Comparison of ENCODE assay signal across 21 cellular contexts in genomic region chr3:132605374-132605792, GRCh38. TPM values are rescaled to one million over a fixed set of nuclear protein-coding genes. Genes with fewer than 3 reads are reported as not detected.
DNase-seq lines count a peak whose midpoint lies in the region; ATAC-seq and TF ChIP-seq lines count a peak whose summit lies in the region.
"Had no signal": no experiment of that assay in that cellular context is flagged by ENCODE, and none has a peak within 500 bp of the region (broad histone marks: within the 10 kb centered on the region; RNA-seq: fewer than 3 reads in every experiment).

No MANE protein-coding gene starts in this region.

- H3K36me3 ChIP-seq in adipocyte (ENCODE audit: control insufficient read depth, insufficient read depth, low read length, severe bottlenecking) (peaks cover 20% of the 10 kb centered on the region), neural progenitor cell (no peaks in the 10 kb centered on the region)

- H3K9me3 ChIP-seq in adipocyte (ENCODE audit: control insufficient read depth, low read length): no peaks in the 10 kb centered on the region
- no peaks in the 10 kb centered on the region for H3K9me3 ChIP-seq in neural progenitor cell (ENCODE audit: low read depth)
- H3K9me3 ChIP-seq: Peyer's patch had no signal

- no peak overlapping the region for H2AFZ ChIP-seq in neural progenitor cell (replicated peaks)

- peak overlapping the region; percentile 26 for H3K27ac Mint-ChIP-seq in neural progenitor cell
- H3K27ac Mint-ChIP-seq: activated CD4-positive, alpha-beta T cell treated with anti-CD3 and anti-CD28 coated beads, Interleukin-2, amount 10 ng/mL, durations not matched to agents 7 days and 5 days; activated naive CD4-positive, alpha-beta T cell treated with anti-CD3 and anti-CD28 coated beads, Interleukin-2, amount 50 U/mL, for 72 hours; naive thymus-derived CD4-positive, alpha-beta T cell; stimulated activated effector memory CD8-positive, alpha-beta T cell treated with anti-CD3 and anti-CD28 coated beads, Interleukin-12 subunit alpha, Interleukin-12 subunit beta, amount 100 ng/mL, for 72 hours had no signal

- H3K4me1 ChIP-seq in adipocyte (ENCODE audit: control insufficient read depth, insufficient read depth, low read length) (peaks cover 26% of the 10 kb centered on the region), neural progenitor cell (no peaks in the 10 kb centered on the region)
- H3K4me1 ChIP-seq: Peyer's patch had no signal

- peaks cover 10% of the 10 kb centered on the region for H3K9me3 Mint-ChIP-seq in neural progenitor cell
- H3K9me3 Mint-ChIP-seq: activated CD4-positive, alpha-beta T cell treated with anti-CD3 and anti-CD28 coated beads, Interleukin-2, amount 10 ng/mL, durations not matched to agents 7 days and 5 days had no signal

- no peaks in the 10 kb centered on the region for H3K79me2 ChIP-seq in neural progenitor cell (ENCODE audit: low read depth)

- H3K27me3 ChIP-seq in adipocyte (replicated peaks; ENCODE audit: control insufficient read depth, insufficient read depth, low read length): no peaks in the 10 kb centered on the region
- H3K27me3 ChIP-seq in neural progenitor cell: no peaks in the 10 kb centered on the region
- H3K27me3 ChIP-seq: Peyer's patch had no signal

- H3K4me3 ChIP-seq in adipocyte (ENCODE audit: low read length): no peak overlapping the region
- H3K4me3 ChIP-seq in fibroblast of the aortic adventitia (ENCODE audit: low read depth, low read length): no peak overlapping the region
- H3K4me3 ChIP-seq in neural progenitor cell: no peak overlapping the region
- H3K4me3 ChIP-seq: Peyer's patch had no signal

- H3K4me3 Mint-ChIP-seq in neural progenitor cell: no peak overlapping the region
- H3K4me3 Mint-ChIP-seq: activated CD4-positive, alpha-beta T cell treated with anti-CD3 and anti-CD28 coated beads, Interleukin-2, amount 10 ng/mL, durations not matched to agents 7 days and 5 days; naive thymus-derived CD4-positive, alpha-beta T cell; stimulated activated effector memory CD8-positive, alpha-beta T cell treated with anti-CD3 and anti-CD28 coated beads, Interleukin-12 subunit alpha, Interleukin-12 subunit beta, amount 100 ng/mL, for 72 hours had no signal

- H3K4me2 ChIP-seq in neural progenitor cell: no peak overlapping the region

- no peak for ATAC-seq in HG02642 (IDR thresholded peaks at IDR 0.05; ENCODE audit: poor library complexity, unreplicated experiment)
- ATAC-seq: activated naive CD4-positive, alpha-beta T cell treated with anti-CD3 and anti-CD28 coated beads, Interleukin-2, amount 50 U/mL, for 72 hours; naive thymus-derived CD4-positive, alpha-beta T cell; stimulated activated effector memory CD8-positive, alpha-beta T cell treated with anti-CD3 and anti-CD28 coated beads, Interleukin-12 subunit alpha, Interleukin-12 subunit beta, amount 100 ng/mL, for 72 hours had no signal

- peaks cover 17% of the 10 kb centered on the region for H3K36me3 Mint-ChIP-seq in neural progenitor cell

- no peaks in the 10 kb centered on the region for H3K27me3 Mint-ChIP-seq in neural progenitor cell (ENCODE audit: insufficient read depth, low read depth)
- H3K27me3 Mint-ChIP-seq: activated CD4-positive, alpha-beta T cell treated with anti-CD3 and anti-CD28 coated beads, Interleukin-2, amount 10 ng/mL, durations not matched to agents 7 days and 5 days; naive thymus-derived CD4-positive, alpha-beta T cell had no signal

- H3F3A ChIP-seq in neural progenitor cell (ENCODE audit: low read depth): no peaks in the 10 kb centered on the region

- peak; percentile 69 for DNase-seq in EH (ENCODE audit: low read depth)
- DNase-seq in adipocyte (ENCODE audit: low read depth): peak; percentile 48
- DNase-seq in fibroblast of the aortic adventitia (ENCODE audit: low read depth): peak; percentile 62
- DNase-seq in neural progenitor cell (ENCODE audit: low spot score): no peak
- no peak for DNase-seq in cerebellar nuclear complex (lab: John Stamatoyannopoulos, UW)
- no peak for DNase-seq in NCI-H1417 (lab: John Stamatoyannopoulos, UW)
- DNase-seq in posterior cingulate gyrus: no peak
- DNase-seq: activated CD4-positive, alpha-beta T cell treated with anti-CD3 and anti-CD28 coated beads, Interleukin-2, amount 10 ng/mL, durations not matched to agents 7 days and 5 days; central memory CD4-positive, alpha-beta T cell; effector CD8-positive, alpha-beta T cell; foreskin melanocyte; Karpas-422; naive thymus-derived CD4-positive, alpha-beta T cell; NCI-H1105; NCI-H2171; Peyer's patch; SW 1271 had no signal

- H3K4me1 Mint-ChIP-seq in neural progenitor cell: no peaks in the 10 kb centered on the region
- H3K4me1 Mint-ChIP-seq: activated CD4-positive, alpha-beta T cell treated with anti-CD3 and anti-CD28 coated beads, Interleukin-2, amount 10 ng/mL, durations not matched to agents 7 days and 5 days had no signal

- no peak overlapping the region for H3K27ac ChIP-seq in neural progenitor cell
- H3K27ac ChIP-seq: Peyer's patch had no signal

- no peaks in the 10 kb centered on the region for H4K20me1 ChIP-seq in neural progenitor cell (ENCODE audit: low read depth)

- H3K9ac ChIP-seq in adipocyte (ENCODE audit: low read length) (no peak overlapping the region), neural progenitor cell (no peak overlapping the region)

- TF ChIP-seq CTCF in fibroblast of the aortic adventitia (IDR thresholded peaks at IDR 0.05; ENCODE audit: insufficient read depth, low read length) (no peak), neural progenitor cell (IDR thresholded peaks at IDR 0.05) (no peak)

- intact Hi-C loops in posterior cingulate gyrus (cut with DNase I): no loop called here

RNA-seq across cellular contexts. Expression of gene ACKR4, which starts 8.3 kb away (rescaled TPM):
- total RNA-seq in fibroblast of the aortic adventitia (ENCODE audit: low replicate concordance): 11.4 and 175 TPM in 2 replicates
- total RNA-seq in neural progenitor cell (ENCODE audit: low replicate concordance): not detected in 2 replicates
- total RNA-seq: A673 had no signal

RNA-seq across cellular contexts. Expression of gene ACAD11, which starts 54.2 kb away (rescaled TPM):
- 37.8 and 38.9 TPM in 2 replicates for total RNA-seq in fibroblast of the aortic adventitia (ENCODE audit: low replicate concordance)
- total RNA-seq in neural progenitor cell (ENCODE audit: low replicate concordance): 41.2 and 45.2 TPM in 2 replicates

RNA-seq across cellular contexts. Expression of gene UBA5, which starts 54.7 kb away (rescaled TPM):
- 39.5 and 120 TPM in 2 replicates for total RNA-seq in fibroblast of the aortic adventitia (ENCODE audit: low replicate concordance)
- 51.2 and 84.7 TPM in 2 replicates for total RNA-seq in neural progenitor cell (ENCODE audit: low replicate concordance)

Comparison
In these comparisons a context has a peak if more than half of its experiments do, and no peak if none do; other contexts are left out.
1. DNase-seq: peak in EH (single experiment), adipocyte (single experiment) and fibroblast of the aortic adventitia (single experiment); none in neural progenitor cell (single experiment), cerebellar nuclear complex (0 of 2), NCI-H1417 (0 of 3) and posterior cingulate gyrus (0 of 10).
2. RNA of gene ACKR4, which starts 8.3 kb away (total RNA-seq): 11.4 to 175 TPM in fibroblast of the aortic adventitia; not detected in neural progenitor cell; every median in the first group is over 10 times any median in the second.